ENCODE assay signal across 7 cellular contexts in genomic region chr2:27380626-27381556, GRCh38. TPM values are rescaled to one million over a fixed set of nuclear protein-coding genes. Genes with fewer than 3 reads are reported as not detected.
DNase-seq lines count a peak whose midpoint lies in the region; ATAC-seq, FAIRE-seq and TF ChIP-seq lines count a peak whose summit lies in the region.

Gene ZNF513, minus strand, starts transcription at chr2:27380734. Its CDS starts 208 bp downstream, at chr2:27380526.

- peak; percentile 97 for DNase-seq in NCI-H2171 treated with DMSO at 0.1 percent for 48 hours (lab: John Stamatoyannopoulos, UW)
- DNase-seq in breast epithelium (ENCODE audit: low spot score in 2 of 2) = peak; percentile 96
- peak; percentile 98 for DNase-seq in iPS-NIHi11 (ENCODE audit: low spot score)
- DNase-seq in small intestine = peak; percentile 96

- intact Hi-C loops in breast epithelium (cut with DNase I; ENCODE audit: low total_unique reads) = no loop called here

- H3K4me1 ChIP-seq in breast epithelium (peaks cover 4 to 11% of the 10 kb centered on the region in 2 donors), small intestine (ENCODE audit: control insufficient read depth in 2 of 2, insufficient read depth in 1 of 2, low read depth in 1 of 2, low read length in 1 of 2) (peaks cover 2% of the 10 kb centered on the region in 2 donors)

- TF ChIP-seq CTCF in VCaP (conservative IDR thresholded peaks at IDR 0.05) = no peak
- TF ChIP-seq CTCF in breast epithelium (IDR thresholded peaks at IDR 0.05) = no peak

- FAIRE-seq in small intestine (lab: Jason Lieb, UNC) = no peak

- peak; percentile 12 for TF ChIP-seq POLR2A in breast epithelium (IDR thresholded peaks at IDR 0.05)

- ATAC-seq in GM18519 (IDR thresholded peaks at IDR 0.05; ENCODE audit: low FRiP score, unreplicated experiment) = peak; percentile 66
- ATAC-seq in HG03060 (IDR thresholded peaks at IDR 0.05; ENCODE audit: low read depth, unreplicated experiment) = peak; percentile 58

- 17 to 19% (median 19%) methylated on average over 59 to 68 of the region's 68 CpGs for WGBS in small intestine, 3 donors

- H3K4me3 ChIP-seq in breast epithelium = peak within 1 kb of the TSS; percentile 55 to 80 (median 75)
- H3K4me3 ChIP-seq in small intestine (ENCODE audit: low read depth in 1 of 2, low read length in 2 of 2) = peak within 1 kb of the TSS; percentile 65 to 91

- H3K9me3 ChIP-seq in breast epithelium (no peaks in the 10 kb centered on the region), small intestine (ENCODE audit: control insufficient read depth, low read depth) (no peaks in the 10 kb centered on the region)

- H3K27ac ChIP-seq in VCaP = peak within 1 kb of the TSS; percentile 86
- peak within 1 kb of the TSS; percentile 90 to 91 for H3K27ac ChIP-seq in breast epithelium
- H3K27ac ChIP-seq in small intestine (ENCODE audit: low read depth in 1 of 2, low read length in 1 of 2) = peak within 1 kb of the TSS; percentile 82 to 88

- H3K27me3 ChIP-seq in breast epithelium (no peaks in the 10 kb centered on the region), small intestine (ENCODE audit: control insufficient read depth in 2 of 2, insufficient read depth in 2 of 2, low read length in 2 of 2) (no peaks in the 10 kb centered on the region)

- H3K36me3 ChIP-seq in breast epithelium (no peaks in the 10 kb centered on the region), small intestine (ENCODE audit: control insufficient read depth in 2 of 2, insufficient read depth in 2 of 2, low read length in 2 of 2) (peaks cover 18 to 30% of the 10 kb centered on the region in 2 donors)

RNA-seq across cellular contexts. Expression of gene ZNF513, which starts in this region (rescaled TPM):
- total RNA-seq in breast epithelium = 10 to 100 TPM in 2 of 3 donors, 1 to 10 TPM in 1; 5.9 to 22.5 (median 15.7) TPM
- polyA plus RNA-seq in small intestine = 10 to 100 TPM; 18.4 to 48.1 (median 37.0) TPM

Comparison
In these comparisons a context has a peak if more than half of its experiments do, and no peak if none do; other contexts are left out.
1. Peak in every context shown above with its lines: DNase-seq, ATAC-seq, H3K4me3 ChIP-seq and H3K27ac ChIP-seq.